ENCODE assay signal across 8 cellular contexts in genomic region chr12:96434107-96434506, GRCh38. TPM values are rescaled to one million over a fixed set of nuclear protein-coding genes. Genes with fewer than 3 reads are reported as not detected.
DNase-seq lines count a peak whose midpoint lies in the region; ATAC-seq, FAIRE-seq and TF ChIP-seq lines count a peak whose summit lies in the region.

No MANE protein-coding gene starts in this region.

- no peaks in the 10 kb centered on the region for H3K36me3 Mint-ChIP-seq in type B pancreatic cell

- H3K36me3 ChIP-seq in endothelial cell of umbilical vein (ENCODE audit: control insufficient read depth in 2 of 2, extremely low read depth in 1 of 2, insufficient read depth in 2 of 2, low read length in 2 of 2) (no peaks in the 10 kb centered on the region), A673 (ENCODE audit: insufficient read depth, low read length, poor library complexity, severe bottlenecking) (no peaks in the 10 kb centered on the region)

- CTCF ChIA-PET in endothelial cell of umbilical vein (lab: Charles Lee) = interaction anchor here (7.8 kb wide), 1 partner anchor 33 kb away, joined by 61 read pairs; the partner anchor contains the start of gene CDK17
- CTCF ChIA-PET in A673 (lab: Charles Lee) = no interaction called here

- H3K4me3 Mint-ChIP-seq in type B pancreatic cell = no peak overlapping the region

- POLR2A ChIA-PET in endothelial cell of umbilical vein (lab: Charles Lee) = no interaction called here
- POLR2A ChIA-PET in A673 (lab: Charles Lee; ENCODE audit: low non-redundant PET) = no interaction called here

- H3K4me3 ChIP-seq in endothelial cell of umbilical vein (replicated peaks in 1 of 3; ENCODE audit: insufficient read depth in 1 of 3, low read depth in 1 of 3, low read length in 3 of 3) = no peak overlapping the region
- H3K4me3 ChIP-seq in A673 (ENCODE audit: low read depth, low read length, poor library complexity, severe bottlenecking) = no peak overlapping the region

- H3K4me1 ChIP-seq in endothelial cell of umbilical vein (ENCODE audit: control insufficient read depth, extremely low read depth, insufficient read depth, low read length) (peaks cover 30% of the 10 kb centered on the region), A673 (ENCODE audit: insufficient read depth, low read length, poor library complexity, severe bottlenecking) (no peaks in the 10 kb centered on the region)

- no peaks in the 10 kb centered on the region for H3K9me3 Mint-ChIP-seq in type B pancreatic cell

- BruUV-seq in endothelial cell of umbilical vein (replicated peaks; lab: Mats Ljungman, UMichigan) = no TSS peak
- BruUV-seq in A673 (replicated peaks; lab: Mats Ljungman, UMichigan) = no TSS peak

- no peaks in the 10 kb centered on the region for H3K27me3 ChIP-seq in endothelial cell of umbilical vein (ENCODE audit: control insufficient read depth in 2 of 2, insufficient read depth in 2 of 2, low read length in 2 of 2)
- no peaks in the 10 kb centered on the region for H3K27me3 ChIP-seq in A673 (replicated peaks; ENCODE audit: insufficient read depth, low read depth, low read length, poor library complexity)

- ATAC-seq in GM18868 (IDR thresholded peaks at IDR 0.05; ENCODE audit: unreplicated experiment) = peak; percentile 85
- peak; percentile 85 for ATAC-seq in HG03432 (IDR thresholded peaks at IDR 0.05; ENCODE audit: unreplicated experiment)

- H3K4me1 Mint-ChIP-seq in type B pancreatic cell (ENCODE audit: unreplicated experiment) = peaks cover 6% of the 10 kb centered on the region

- H3K4me2 ChIP-seq in endothelial cell of umbilical vein (ENCODE audit: insufficient read depth, low read length) = no peak overlapping the region

- H4K20me1 ChIP-seq in endothelial cell of umbilical vein (replicated peaks; ENCODE audit: control insufficient read depth, extremely low read depth, insufficient read depth, low read length) = no peaks in the 10 kb centered on the region

- no peak overlapping the region for H2AFZ ChIP-seq in endothelial cell of umbilical vein (ENCODE audit: low read depth, low read length)

- H3K9me3 ChIP-seq in endothelial cell of umbilical vein (replicated peaks; ENCODE audit: control insufficient read depth, insufficient read depth, low read length) = no peaks in the 10 kb centered on the region
- no peaks in the 10 kb centered on the region for H3K9me3 ChIP-seq in A673 (ENCODE audit: low read depth, low read length, poor library complexity, severe bottlenecking)

- TF ChIP-seq CTCF in endothelial cell of umbilical vein (IDR thresholded peaks at IDR 0.05; ENCODE audit: extremely low read depth in 1 of 2, insufficient read depth in 1 of 2, low read depth in 1 of 2, low read length in 2 of 2) = no peak
- TF ChIP-seq CTCF in type B pancreatic cell (conservative IDR thresholded peaks at IDR 0.05) = no peak
- TF ChIP-seq CTCF in A673 (conservative IDR thresholded peaks at IDR 0.05; ENCODE audit: low read depth, low read length) = no peak

- no peaks in the 10 kb centered on the region for H3K9me1 ChIP-seq in endothelial cell of umbilical vein (replicated peaks; ENCODE audit: control insufficient read depth, extremely low read depth, insufficient read depth, low read length)

- intact Hi-C loops in endothelial cell of umbilical vein (cut with micrococcal nuclease) = no loop called here
- intact Hi-C loops in A673 (cut with micrococcal nuclease; ENCODE audit: unreplicated experiment) = no loop called here

- dilution Hi-C loops in endothelial cell of umbilical vein (cut with MboI; ENCODE audit: extremely low pct_ligation_motif_present, low sequenced_read_pairs) = no loop called here

- FAIRE-seq in endothelial cell of umbilical vein (lab: Jason Lieb, UNC) = no peak

- no peak overlapping the region for H3K27ac Mint-ChIP-seq in type B pancreatic cell

- DNase-seq in activated CD4-positive, CD25-positive, alpha-beta regulatory T cell treated with anti-CD3 and anti-CD28 coated beads, Interleukin-2, amount 50 U/mL, for 72 hours = peak; percentile 47
- DNase-seq in endothelial cell of umbilical vein (ENCODE audit: low read depth, low spot score) = peak; percentile 47
- DNase-seq in stimulated activated CD8-positive, alpha-beta memory T cell treated with anti-CD3 and anti-CD28 coated beads, Interleukin-4, amount 100 ng/mL, for 4 hours (ENCODE audit: low read depth in 2 of 2, low spot score in 1 of 2) = peak; percentile 46 to 54
- DNase-seq in type B pancreatic cell (ENCODE audit: extremely low spot score, unreplicated experiment) = no peak
- DNase-seq in A673 (ENCODE audit: low spot score) = no peak
- DNase-seq in ureter (ENCODE audit: low spot score) = no peak

- H3K27ac ChIP-seq in endothelial cell of umbilical vein (ENCODE audit: insufficient read depth, low read depth, low read length) (no peak overlapping the region), A673 (ENCODE audit: low read depth, low read length, poor library complexity, severe bottlenecking) (no peak overlapping the region)

- peaks cover 27% of the 10 kb centered on the region for H3K79me2 ChIP-seq in endothelial cell of umbilical vein (ENCODE audit: control insufficient read depth, insufficient read depth, low read length)

- no peaks in the 10 kb centered on the region for H3K27me3 Mint-ChIP-seq in type B pancreatic cell

- H3K9ac ChIP-seq in endothelial cell of umbilical vein (replicated peaks; ENCODE audit: extremely low read depth, insufficient read depth, low read length) = no peak overlapping the region

- no peak for TF ChIP-seq POLR2A in endothelial cell of umbilical vein (IDR thresholded peaks at IDR 0.05; ENCODE audit: low read depth, low read length)

TF ChIP-seq in endothelial cell of umbilical vein, 7 proteins besides CTCF, POLR2A, EP300 and RAD21:
- TF ChIP-seq MYC (IDR thresholded peaks at IDR 0.05; ENCODE audit: low read depth, low read length) (no peak), MAX (IDR thresholded peaks at IDR 0.05; ENCODE audit: insufficient read depth, insufficient read length) (peak; percentile 29), POLR2AphosphoS5 (IDR thresholded peaks at IDR 0.05; ENCODE audit: insufficient read depth, low read depth, low read length) (no peak), GATA2 (IDR thresholded peaks at IDR 0.05; ENCODE audit: insufficient read depth, insufficient read length, low read depth, low read length) (no peak)
TF ChIP-seq in endothelial cell of umbilical vein: peak in this region for 1.

RNA-seq across cellular contexts. Expression of gene CDK17, which starts 33.9 kb away (rescaled TPM):
- total RNA-seq in endothelial cell of umbilical vein (176 and 193 TPM in 2 replicates), type B pancreatic cell (ENCODE audit: low replicate concordance) (16.8 and 25.2 TPM in 2 replicates), A673 (2021) (33.2 and 34.8 TPM in 2 replicates), ureter (40.9 TPM)
- polyA plus RNA-seq in endothelial cell of umbilical vein = 53.6 and 61.1 TPM in 2 replicates
- 62.9 and 67.5 TPM in 2 replicates for polyA plus RNA-seq in endothelial cell of umbilical vein (2011; cell fraction: cytosol; rRNA removed)
- polyA plus RNA-seq in endothelial cell of umbilical vein (2011; cell fraction: nucleus; rRNA removed) = 180 and 190 TPM in 2 replicates
- 76.5 and 115 TPM in 2 replicates for polyA plus RNA-seq in endothelial cell of umbilical vein (2012)
- 302 and 356 TPM in 2 replicates for polyA minus RNA-seq in endothelial cell of umbilical vein
- polyA minus RNA-seq in endothelial cell of umbilical vein (2011; cell fraction: cytosol; rRNA and poly(A)+ RNA removed) = 32.8 TPM
- 1,081 and 1,155 TPM in 2 replicates for polyA minus RNA-seq in endothelial cell of umbilical vein (2011; cell fraction: nucleus; rRNA and poly(A)+ RNA removed)

RNA-seq across cellular contexts. Expression of gene CFAP54, which starts 55.3 kb away (rescaled TPM):
- total RNA-seq in endothelial cell of umbilical vein = 21.5 and 26.9 TPM in 2 replicates
- 3.2 and 3.6 TPM in 2 replicates for polyA plus RNA-seq in endothelial cell of umbilical vein
- polyA plus RNA-seq in endothelial cell of umbilical vein (2011; cell fraction: cytosol; rRNA removed) = 2.2 and 3.3 TPM in 2 replicates
- polyA plus RNA-seq in endothelial cell of umbilical vein (2011; cell fraction: nucleus; rRNA removed) = 38.2 and 38.5 TPM in 2 replicates
- polyA plus RNA-seq in endothelial cell of umbilical vein (2012) = 9.6 and 9.9 TPM in 2 replicates
- 56.8 and 67.7 TPM in 2 replicates for polyA minus RNA-seq in endothelial cell of umbilical vein
- polyA minus RNA-seq in endothelial cell of umbilical vein (2011; cell fraction: cytosol; rRNA and poly(A)+ RNA removed) = not detected
- 189 and 243 TPM in 2 replicates for polyA minus RNA-seq in endothelial cell of umbilical vein (2011; cell fraction: nucleus; rRNA and poly(A)+ RNA removed)
- 0.93 and 8.9 TPM in 2 replicates for total RNA-seq in type B pancreatic cell (ENCODE audit: low replicate concordance)
- total RNA-seq in A673 (2021) = 0.71 and 1.5 TPM in 2 replicates
- total RNA-seq in ureter = 2.6 TPM

Comparison
In these comparisons a context has a peak if more than half of its experiments do, and no peak if none do; other contexts are left out.
1. DNase-seq: peak in activated CD4-positive, CD25-positive, alpha-beta regulatory T cell treated with anti-CD3 and anti-CD28 coated beads, Interleukin-2, amount 50 U/mL, for 72 hours (single experiment), endothelial cell of umbilical vein (single experiment) and stimulated activated CD8-positive, alpha-beta memory T cell treated with anti-CD3 and anti-CD28 coated beads, Interleukin-4, amount 100 ng/mL, for 4 hours (2 of 2); none in type B pancreatic cell (single experiment), A673 (single experiment) and ureter (single experiment).